In genomic region chr7:148787571-148788295, GRCh38 we compare ENCODE assay signal across 22 cellular contexts.
"Had no signal": no experiment of that assay in that cellular context is flagged by ENCODE, and none has a peak within 500 bp of the region (broad histone marks: within the 10 kb centered on the region; RNA-seq: fewer than 3 reads in every experiment).

No MANE protein-coding gene starts in this region.

- H3K9ac ChIP-seq: neural progenitor cell, SK-N-SH had no signal

- FAIRE-seq: astrocyte had no signal

- H3K27me3 Mint-ChIP-seq: activated naive CD4-positive, alpha-beta T cell treated with anti-CD3 and anti-CD28 coated beads, Interleukin-2, amount 50 U/mL, for 24 hours; dendritic cell treated with granulocyte-macrophage colony-stimulating factor and Interleukin-4, amounts not matched to agents 40 ng/mL and 50 ng/mL, for 4 days; T-cell had no signal

- H2AFZ ChIP-seq: hepatocyte, neural progenitor cell had no signal

- H3K79me2 ChIP-seq: hepatocyte had no signal

- H3K4me3 Mint-ChIP-seq: activated naive CD4-positive, alpha-beta T cell treated with anti-CD3 and anti-CD28 coated beads, Interleukin-2, amount 50 U/mL, for 24 hours; activated T-cell treated with anti-CD3 and anti-CD28 coated beads, Interleukin-2, amount 50 U/mL, for 72 hours; dendritic cell treated with granulocyte-macrophage colony-stimulating factor and Interleukin-4, amounts not matched to agents 40 ng/mL and 50 ng/mL, for 4 days; neural progenitor cell; T-cell had no signal

- DNase-seq: activated CD4-positive, alpha-beta T cell treated with anti-CD3 and anti-CD28 coated beads for 48 hours; activated CD4-positive, CD25-positive, alpha-beta regulatory T cell; activated CD8-positive, alpha-beta memory T cell treated with anti-CD3 and anti-CD28 coated beads, Interleukin-2, amount 50 U/mL, for 4 hours; activated gamma-delta T cell; activated T-cell treated with anti-CD3 and anti-CD28 coated beads, Interleukin-2, amount 50 U/mL, for 72 hours; effector memory CD4-positive, alpha-beta T cell; foreskin fibroblast; ovary; sigmoid colon; SK-N-SH; stimulated activated CD8-positive, alpha-beta memory T cell treated with anti-CD3 and anti-CD28 coated beads, Interleukin-4, amount 100 ng/mL, for 48 hours; stimulated activated naive CD4-positive, alpha-beta T cell; substantia nigra; T-cell; tibial artery; uterus had no signal

- H3K9me3 ChIP-seq: breast epithelium, ovary, sigmoid colon, SK-N-SH, tibial artery, uterus had no signal

- H3K4me2 ChIP-seq: hepatocyte, neural progenitor cell, SK-N-SH had no signal

- H3K27me3 ChIP-seq: breast epithelium, hepatocyte, neural progenitor cell, ovary, sigmoid colon, tibial artery, uterus had no signal

- H3K4me3 ChIP-seq: breast epithelium, hepatocyte, neural progenitor cell, ovary, sigmoid colon, tibial artery, uterus had no signal

- ATAC-seq: T-cell had no signal

- H3K9me3 Mint-ChIP-seq: activated naive CD4-positive, alpha-beta T cell treated with anti-CD3 and anti-CD28 coated beads, Interleukin-2, amount 50 U/mL, for 24 hours; activated T-cell treated with anti-CD3 and anti-CD28 coated beads, Interleukin-2, amount 50 U/mL, for 72 hours; dendritic cell treated with granulocyte-macrophage colony-stimulating factor and Interleukin-4, amounts not matched to agents 40 ng/mL and 50 ng/mL, for 4 days; neural progenitor cell; T-cell had no signal

- H3K36me3 ChIP-seq: ovary, uterus had no signal

- H3K4me1 Mint-ChIP-seq: neural progenitor cell had no signal

- H3K27ac Mint-ChIP-seq: activated naive CD4-positive, alpha-beta T cell treated with anti-CD3 and anti-CD28 coated beads, Interleukin-2, amount 50 U/mL, for 24 hours; activated T-cell treated with anti-CD3 and anti-CD28 coated beads, Interleukin-2, amount 50 U/mL, for 72 hours; dendritic cell treated with granulocyte-macrophage colony-stimulating factor and Interleukin-4, amounts not matched to agents 40 ng/mL and 50 ng/mL, for 4 days; neural progenitor cell; T-cell had no signal

- H3K4me1 ChIP-seq: breast epithelium, neural progenitor cell, sigmoid colon, tibial artery, uterus had no signal

- H3K27ac ChIP-seq: breast epithelium, hepatocyte, neural progenitor cell, ovary, sigmoid colon, tibial artery, uterus had no signal
